Comparison of ENCODE assay signal across 8 cellular contexts in the genomic region with DNA sequence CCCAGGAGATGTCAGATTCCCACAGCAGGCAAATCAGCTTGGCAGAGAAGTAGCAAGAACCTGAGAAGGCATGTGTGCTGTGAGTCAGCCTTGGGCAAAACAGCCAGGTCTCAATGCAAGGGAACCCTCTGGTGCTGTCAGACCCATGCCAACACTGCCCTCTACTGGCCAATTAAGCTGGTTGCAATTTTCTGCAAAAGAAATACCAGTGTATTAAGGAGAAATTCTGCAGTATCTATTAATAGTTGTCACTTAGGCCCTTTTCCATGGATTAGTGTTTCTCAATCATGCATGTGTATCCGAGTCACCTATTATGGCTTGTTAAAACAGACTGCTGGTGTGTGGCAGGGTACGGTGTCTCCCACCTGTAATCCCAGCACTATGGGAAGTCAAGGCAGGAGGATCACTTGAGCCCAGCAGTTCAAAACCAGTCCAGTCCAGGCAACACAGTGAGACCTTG. TPM values are rescaled to one million over a fixed set of nuclear protein-coding genes. Genes with fewer than 3 reads are reported as not detected.
A peak's percentile ranks its signal among the peaks of the same experiment; 100 is the strongest.
DNase-seq lines count a peak whose midpoint lies in the region; ATAC-seq and TF ChIP-seq lines count a peak whose summit lies in the region.

No MANE protein-coding gene starts in this region.

- H3K9me3 ChIP-seq in upper lobe of right lung = no peaks in the 10 kb centered on the region

- H3K4me3 ChIP-seq in NB4 (ENCODE audit: low read depth, low read length) = no peak overlapping the region
- no peak overlapping the region for H3K4me3 ChIP-seq in upper lobe of right lung

- H3K36me3 ChIP-seq in upper lobe of right lung = peaks cover 22% of the 10 kb centered on the region

- intact Hi-C loops in head of caudate nucleus (cut with DNase I) (loop anchor here (5.0 to 10.0 kb wide), 3 partner anchors 95 to 163 kb away; no protein-coding TSS in a partner anchor), posterior cingulate gyrus (cut with DNase I) (loop anchor here (1.0 to 2.0 kb wide), 2 partner anchors 99 to 153 kb away; no protein-coding TSS in a partner anchor), upper lobe of right lung (cut with DNase I) (no loop called here)

- no peak for TF ChIP-seq POLR2A in NB4 (IDR thresholded peaks at IDR 0.05; ENCODE audit: extremely low read depth, insufficient read length)

- DNase-seq in NK-92 treated with Interleukin-12 subunit alpha and Interleukin-12 subunit beta, amount 100 ng/mL, for 24 hours (lab: John Stamatoyannopoulos, UW) = peak; percentile 18
- no peak for DNase-seq in NK-92 (lab: John Stamatoyannopoulos, UW; ENCODE audit: unreplicated experiment)
- DNase-seq in NB4 (ENCODE audit: low read depth) = peak; percentile 84
- DNase-seq in SKM-1 treated with dmso at 0.1 percent for 144 hours (lab: John Stamatoyannopoulos, UW; ENCODE audit: unreplicated experiment) = peak; percentile 83
- peak; percentile 66 for DNase-seq in activated naive CD4-positive, alpha-beta T cell treated with anti-CD3 and anti-CD28 coated beads, Interleukin-2, amount 50 U/mL, for 72 hours (ENCODE audit: low spot score in 2 of 2)
- DNase-seq in head of caudate nucleus = peak; percentile 41 to 95 (median 83)
- peak; percentile 54 to 96 (median 74) for DNase-seq in posterior cingulate gyrus
- DNase-seq in upper lobe of right lung = no peak

- H3K4me1 ChIP-seq in upper lobe of right lung = peaks cover 3% of the 10 kb centered on the region

- no peak overlapping the region for H3K27ac Mint-ChIP-seq in activated naive CD4-positive, alpha-beta T cell treated with anti-CD3 and anti-CD28 coated beads, Interleukin-2, amount 50 U/mL, for 72 hours

- H3K27me3 ChIP-seq in upper lobe of right lung = no peaks in the 10 kb centered on the region

- TF ChIP-seq CTCF in NB4 (IDR thresholded peaks at IDR 0.05; ENCODE audit: low read depth, low read length) = peak; percentile 76
- peak; percentile 91 for TF ChIP-seq CTCF in upper lobe of right lung (IDR thresholded peaks at IDR 0.05)

- no peaks in the 10 kb centered on the region for H3K36me3 Mint-ChIP-seq in activated naive CD4-positive, alpha-beta T cell treated with anti-CD3 and anti-CD28 coated beads, Interleukin-2, amount 50 U/mL, for 72 hours

- no peak overlapping the region for H3K27ac ChIP-seq in upper lobe of right lung

- H3K9me3 Mint-ChIP-seq in activated naive CD4-positive, alpha-beta T cell treated with anti-CD3 and anti-CD28 coated beads, Interleukin-2, amount 50 U/mL, for 72 hours = no peaks in the 10 kb centered on the region

- peak; percentile 95 to 100 for ATAC-seq in activated naive CD4-positive, alpha-beta T cell treated with anti-CD3 and anti-CD28 coated beads, Interleukin-2, amount 50 U/mL, for 72 hours
- peak; percentile 99 for ATAC-seq in upper lobe of right lung

RNA-seq across cellular contexts. Expression of a gene that starts 26.2 kb away (rescaled TPM):
- total RNA-seq in activated naive CD4-positive, alpha-beta T cell treated with anti-CD3 and anti-CD28 coated beads, Interleukin-2, amount 50 U/mL, for 72 hours = 100 to 1,000 TPM in 1 of 2 donors, 10 to 100 TPM in 1; 70.1 to 118 TPM
- total RNA-seq in upper lobe of right lung = 191 TPM

Comparison
In these comparisons a context has a peak if more than half of its experiments do, and no peak if none do; other contexts are left out.
1. DNase-seq: peak in NK-92 treated with Interleukin-12 subunit alpha and Interleukin-12 subunit beta, amount 100 ng/mL, for 24 hours (single experiment), NB4 (single experiment), SKM-1 treated with dmso at 0.1 percent for 144 hours (single experiment), activated naive CD4-positive, alpha-beta T cell treated with anti-CD3 and anti-CD28 coated beads, Interleukin-2, amount 50 U/mL, for 72 hours (2 of 2), head of caudate nucleus (42 of 42) and posterior cingulate gyrus (10 of 10); none in NK-92 (single experiment) and upper lobe of right lung (single experiment).